25 cellular contexts compared by ENCODE assay signal in the genomic region with DNA sequence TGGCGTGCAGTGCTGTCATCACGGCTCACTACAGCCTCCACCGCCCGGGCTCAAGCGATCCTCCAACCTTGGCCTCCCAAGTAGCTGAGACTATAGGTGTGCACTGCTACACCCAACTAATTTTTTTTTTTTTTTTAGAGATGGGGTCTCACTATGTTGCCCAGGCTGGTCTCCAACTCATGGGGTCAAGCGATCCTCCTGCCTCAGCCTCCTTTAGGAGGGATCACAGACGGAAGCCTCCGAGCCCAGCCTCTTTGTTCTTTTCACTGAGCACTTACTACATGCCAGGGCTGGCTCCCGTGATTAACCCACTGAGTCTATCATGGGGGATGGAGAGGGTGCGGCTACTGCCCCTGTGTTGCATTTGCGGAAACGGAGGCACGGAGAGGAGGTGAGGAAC. TPM values are rescaled to one million over a fixed set of nuclear protein-coding genes. Genes with fewer than 3 reads are reported as not detected.
DNase-seq lines count a peak whose midpoint lies in the region; ATAC-seq, FAIRE-seq and TF ChIP-seq lines count a peak whose summit lies in the region.
"Had no signal": no experiment of that assay in that cellular context is flagged by ENCODE, and none has a peak within 500 bp of the region (broad histone marks: within the 10 kb centered on the region; RNA-seq: fewer than 3 reads in every experiment).

No MANE protein-coding gene starts in this region.

- CTCF ChIA-PET in K562 (lab: Yijun Ruan, JAX; ENCODE audit: low intra/inter-chr PET ratio), result no interaction called here

- no peaks in the 10 kb centered on the region for H3K9me3 Mint-ChIP-seq in stimulated activated naive CD8-positive, alpha-beta T cell treated with anti-CD3 and anti-CD28 coated beads, Interleukin-15, amount 100 ng/mL, for 72 hours
- H3K9me3 Mint-ChIP-seq in nephron progenitor cell, result no peaks in the 10 kb centered on the region
- H3K9me3 Mint-ChIP-seq: CD4-positive, alpha-beta memory T cell; CD8-positive, alpha-beta memory T cell had no signal

- WGBS in K562 (ENCODE audit: insufficient coverage, low coverage, missing lambda C conversion rate), result 98% methylated on average over 10 of the region's 13 CpGs

- H3K9me3 ChIP-seq in K562 (replicated peaks; ENCODE audit: control insufficient read depth, insufficient read depth, low read depth, low read length), result no peaks in the 10 kb centered on the region
- H3K9me3 ChIP-seq: BE2C, BLaER1, Caco-2 had no signal

- no peak for DNase-seq in stimulated activated naive CD8-positive, alpha-beta T cell treated with anti-CD3 and anti-CD28 coated beads, Interleukin-15, amount 100 ng/mL, for 72 hours
- no peak for DNase-seq in stimulated activated naive CD8-positive, alpha-beta T cell treated with anti-CD3 and anti-CD28 coated beads, Interleukin-15, Interleukin-2, amounts not matched to agents 100 U/mL and 50 U/mL, for 24 hours
- no peak for DNase-seq in K562 (ENCODE audit: extremely low read depth in 1 of 4, low spot score in 3 of 4)
- DNase-seq in nephron progenitor cell, result no peak
- no peak for DNase-seq in COR-L47 (lab: John Stamatoyannopoulos, UW)
- DNase-seq in SW 1271 (lab: John Stamatoyannopoulos, UW), result no peak
- no peak for DNase-seq in putamen (ENCODE audit: low spot score)
- DNase-seq: 8988T; ACHN; BE2C; C1 segment of cervical spinal cord; Caco-2; Calu3; CD4-positive, alpha-beta memory T cell; CD4-positive, CD25-positive, alpha-beta regulatory T cell; CD8-positive, alpha-beta memory T cell; DMS79 treated with DMSO at 0.1 percent for 48 hours; GF-D8 had no signal

- no peak for TF ChIP-seq EP300 in K562 (IDR thresholded peaks at IDR 0.05; ENCODE audit: low read length)

- peaks cover 4% of the 10 kb centered on the region for H3K9me1 ChIP-seq in K562 (ENCODE audit: control insufficient read depth, insufficient read depth, low read length)

- no peak for TF ChIP-seq POLR2A in K562 (conservative IDR thresholded peaks at IDR 0.05)

- H3K4me1 ChIP-seq in K562 (replicated peaks in 1 of 2; ENCODE audit: control insufficient read depth in 2 of 2, insufficient read depth in 2 of 2, low read length in 2 of 2), result peaks cover 0 to 54% of the 10 kb centered on the region in 2 experiments; a peak in 3 of 5 replicates
- H3K4me1 ChIP-seq: BE2C, Caco-2 had no signal

- H3K79me2 ChIP-seq in K562 (ENCODE audit: control insufficient read depth, insufficient read depth, low read length), result no peaks in the 10 kb centered on the region

- peak overlapping the region in 1 of 2 experiments; percentile 58; a peak in 1 of 4 replicates for H3K9ac ChIP-seq in K562 (ENCODE audit: insufficient read depth in 1 of 2, low read depth in 2 of 2, low read length in 2 of 2)
- H3K9ac ChIP-seq: BLaER1 had no signal

- H3K27me3 Mint-ChIP-seq in stimulated activated naive CD8-positive, alpha-beta T cell treated with anti-CD3 and anti-CD28 coated beads, Interleukin-15, amount 100 ng/mL, for 72 hours, result no peaks in the 10 kb centered on the region
- H3K27me3 Mint-ChIP-seq in nephron progenitor cell (ENCODE audit: low read depth, poor library complexity), result no peaks in the 10 kb centered on the region
- H3K27me3 Mint-ChIP-seq: CD4-positive, alpha-beta memory T cell; CD4-positive, CD25-positive, alpha-beta regulatory T cell; CD8-positive, alpha-beta memory T cell had no signal

- no peaks in the 10 kb centered on the region for H3K27me3 ChIP-seq in K562 (ENCODE audit: control insufficient read depth in 2 of 2, insufficient read depth in 2 of 2, low read length in 2 of 2)
- H3K27me3 ChIP-seq: BE2C, BLaER1 had no signal

- H4K20me1 ChIP-seq in K562 (replicated peaks; ENCODE audit: control insufficient read depth, insufficient read depth, low read length), result no peaks in the 10 kb centered on the region
- H4K20me1 ChIP-seq: BLaER1 had no signal

- no peak overlapping the region for H2AFZ ChIP-seq in K562 (ENCODE audit: low read depth, low read length)

- H3K4me3 Mint-ChIP-seq in stimulated activated naive CD8-positive, alpha-beta T cell treated with anti-CD3 and anti-CD28 coated beads, Interleukin-15, amount 100 ng/mL, for 72 hours, result no peak overlapping the region
- no peak overlapping the region for H3K4me3 Mint-ChIP-seq in nephron progenitor cell
- H3K4me3 Mint-ChIP-seq: CD14-positive monocyte; CD4-positive, alpha-beta memory T cell; CD4-positive, CD25-positive, alpha-beta regulatory T cell; CD8-positive, alpha-beta memory T cell had no signal

- TF ChIP-seq CTCF in K562 (IDR thresholded peaks at IDR 0.05 in 2 of 3, conservative IDR thresholded peaks at IDR 0.05 in 1 of 3; ENCODE audit: insufficient read depth in 2 of 3, low read depth in 1 of 3, low read length in 3 of 3) (no peak), nephron progenitor cell (IDR thresholded peaks at IDR 0.05) (no peak)

- no peak overlapping the region for H3K4me3 ChIP-seq in K562
- H3K4me3 ChIP-seq: BLaER1 had no signal

- TF ChIP-seq RAD21 in K562 (CRISPR knock-in tag; conservative IDR thresholded peaks at IDR 0.05 in 1 of 2, IDR thresholded peaks at IDR 0.05 in 1 of 2), result no peak

- POLR2A ChIA-PET in K562 (lab: Yijun Ruan, JAX), result no interaction called here

- no TSS peak for BruUV-seq in K562 (replicated peaks; lab: Mats Ljungman, UMichigan)

- no peak for ATAC-seq in stimulated activated naive CD8-positive, alpha-beta T cell treated with anti-CD3 and anti-CD28 coated beads, Interleukin-15, amount 100 ng/mL, for 72 hours
- no peak for ATAC-seq in stimulated activated naive CD8-positive, alpha-beta T cell treated with anti-CD3 and anti-CD28 coated beads, Interleukin-15, Interleukin-2, amounts not matched to agents 100 U/mL and 50 U/mL, for 24 hours
- ATAC-seq in K562, result no peak

- in situ Hi-C loops in K562 (cut with MboI), result no loop called here

- H3K27ac Mint-ChIP-seq in stimulated activated naive CD8-positive, alpha-beta T cell treated with anti-CD3 and anti-CD28 coated beads, Interleukin-15, amount 100 ng/mL, for 72 hours, result peak overlapping the region; percentile 6 to 61
- peak overlapping the region; percentile 44 for H3K27ac Mint-ChIP-seq in nephron progenitor cell
- H3K27ac Mint-ChIP-seq: CD4-positive, CD25-positive, alpha-beta regulatory T cell had no signal

- H3K4me1 Mint-ChIP-seq in stimulated activated naive CD8-positive, alpha-beta T cell treated with anti-CD3 and anti-CD28 coated beads, Interleukin-15, amount 100 ng/mL, for 72 hours, result no peaks in the 10 kb centered on the region
- H3K4me1 Mint-ChIP-seq in nephron progenitor cell, result no peaks in the 10 kb centered on the region
- H3K4me1 Mint-ChIP-seq: CD14-positive monocyte; CD4-positive, alpha-beta memory T cell; CD4-positive, CD25-positive, alpha-beta regulatory T cell; CD8-positive, alpha-beta memory T cell had no signal

- H3K36me3 ChIP-seq in K562 (ENCODE audit: control insufficient read depth, insufficient read depth, low read length), result peaks cover 30% of the 10 kb centered on the region; the same call in 1 of the 3 replicates
- H3K36me3 ChIP-seq: BE2C had no signal

- intact Hi-C loops in K562 (cut with micrococcal nuclease), result no loop called here

- FAIRE-seq in K562 (lab: Jason Lieb, UNC), result no peak
- FAIRE-seq: A204.1, D721Med, G401.6, GM12892, GM18507 had no signal

- peaks cover 13% of the 10 kb centered on the region for H3K36me3 Mint-ChIP-seq in nephron progenitor cell (ENCODE audit: low read depth)

- H3K27ac ChIP-seq in K562 (ENCODE audit: extremely low read depth, low read depth, low read length), result no peak overlapping the region
- H3K27ac ChIP-seq: BLaER1 had no signal

- H3K4me2 ChIP-seq in K562 (ENCODE audit: insufficient read depth, low read length), result no peak overlapping the region
- H3K4me2 ChIP-seq: BLaER1 had no signal

RNA-seq across cellular contexts. Expression of gene CACTIN, which starts 12.9 kb away (rescaled TPM):
- total RNA-seq in K562 (2011; cell fraction: chromatin; rRNA removed; ENCODE audit: low replicate concordance), result 35.4 and 89.8 TPM in 2 replicates
- 60.3 and 65.9 TPM in 2 replicates for total RNA-seq in K562 (2011; cell fraction: nucleolus; rRNA removed)
- total RNA-seq in K562 (2011; cell fraction: nucleoplasm; rRNA removed), result 35.3 and 37.6 TPM in 2 replicates
- total RNA-seq in K562 (2014; rRNA removed), result 46.5 and 57.8 TPM in 2 replicates
- 7.6 and 7.9 TPM in 2 replicates for total RNA-seq in K562 (2014; rRNA removed; fragmentation: Illumina TruSeq; extraction: Trizol)
- 25.6 and 27.3 TPM in 2 replicates for total RNA-seq in K562 (2015; rRNA removed; fragmentation: Illumina TruSeq; extraction: Trizol)
- total RNA-seq in K562 (2021), result 42.1 and 49.2 TPM in 2 replicates
- 15.0 and 19.4 TPM in 2 replicates for polyA plus RNA-seq in K562 (2011; rRNA removed)
- polyA plus RNA-seq in K562 (2011; cell fraction: cytosol; rRNA removed), result 21.9 and 50.9 TPM in 2 replicates
- 54.2 and 84.9 TPM in 2 replicates for polyA plus RNA-seq in K562 (2011; cell fraction: nucleus; rRNA removed)
- polyA plus RNA-seq in K562 (2012), result 22.8 and 28.5 TPM in 2 replicates
- 9.6 and 20.4 TPM in 2 replicates for polyA plus RNA-seq in K562 (2014; fragmentation: Illumina TruSeq; extraction: Trizol)
- under 1 TPM; 0.15 to 0.52 TPM for polyA plus RNA-seq in K562 (2014; fragmentation: Nextera tagmentation; extraction: Ambion mirVana)
- polyA plus RNA-seq in K562 (2014; rRNA removed), result 35.0 and 36.4 TPM in 2 replicates
- 4.5 and 9.4 TPM in 2 replicates for polyA minus RNA-seq in K562 (2011; rRNA and poly(A)+ RNA removed)
- 13.0 and 16.6 TPM in 2 replicates for polyA minus RNA-seq in K562 (2011; cell fraction: cytosol; rRNA and poly(A)+ RNA removed)
- 9.6 and 12.0 TPM in 2 replicates for polyA minus RNA-seq in K562 (2011; cell fraction: nucleus; rRNA and poly(A)+ RNA removed)

RNA-seq across cellular contexts. Expression of gene TBXA2R, which starts 32.8 kb away (rescaled TPM):
- 10.2 and 37.7 TPM in 2 replicates for total RNA-seq in K562 (2011; cell fraction: chromatin; rRNA removed; ENCODE audit: low replicate concordance)
- total RNA-seq in K562 (2011; cell fraction: nucleolus; rRNA removed), result 58.8 and 84.5 TPM in 2 replicates
- 27.7 and 36.4 TPM in 2 replicates for total RNA-seq in K562 (2011; cell fraction: nucleoplasm; rRNA removed)
- total RNA-seq in K562 (2014; rRNA removed) (2.5 and 5.2 TPM in 2 replicates), K562 (2014; rRNA removed; fragmentation: Illumina TruSeq; extraction: Trizol) (2.3 and 2.8 TPM in 2 replicates), K562 (2015; rRNA removed; fragmentation: Illumina TruSeq; extraction: Trizol) (2.5 and 3.1 TPM in 2 replicates), K562 (2021) (21.0 and 24.0 TPM in 2 replicates)
- polyA plus RNA-seq in K562 (2011; rRNA removed) (2.9 and 4.4 TPM in 2 replicates), K562 (2014; fragmentation: Illumina TruSeq; extraction: Trizol) (4.3 and 6.7 TPM in 2 replicates), K562 (2014; fragmentation: Nextera tagmentation; extraction: Ambion mirVana) (1 to 10 TPM; 1.5 to 2.6 TPM), K562 (2014; rRNA removed) (5.7 and 6.1 TPM in 2 replicates)
- polyA plus RNA-seq in K562 (2011; cell fraction: cytosol; rRNA removed), result 4.0 and 21.7 TPM in 2 replicates
- polyA plus RNA-seq in K562 (2011; cell fraction: nucleus; rRNA removed), result 3.7 and 12.5 TPM in 2 replicates
- 11.5 and 11.6 TPM in 2 replicates for polyA plus RNA-seq in K562 (2012)
- polyA minus RNA-seq in K562 (2011; rRNA and poly(A)+ RNA removed), result 0.90 and 1.6 TPM in 2 replicates
- 17.4 and 19.6 TPM in 2 replicates for polyA minus RNA-seq in K562 (2011; cell fraction: cytosol; rRNA and poly(A)+ RNA removed)
- 3.1 and 6.1 TPM in 2 replicates for polyA minus RNA-seq in K562 (2011; cell fraction: nucleus; rRNA and poly(A)+ RNA removed)

RNA-seq across cellular contexts. Expression of gene GIPC3, which starts 54.2 kb away (rescaled TPM):
- 2.6 and 7.5 TPM in 2 replicates for total RNA-seq in K562 (2011; cell fraction: chromatin; rRNA removed; ENCODE audit: low replicate concordance)
- 3.8 and 5.5 TPM in 2 replicates for total RNA-seq in K562 (2011; cell fraction: nucleolus; rRNA removed)
- 3.2 and 4.0 TPM in 2 replicates for total RNA-seq in K562 (2011; cell fraction: nucleoplasm; rRNA removed)
- total RNA-seq in K562 (2014; rRNA removed), result 0.54 and 1.2 TPM in 2 replicates
- 0.83 and 0.91 TPM in 2 replicates for total RNA-seq in K562 (2014; rRNA removed; fragmentation: Illumina TruSeq; extraction: Trizol)
- 0.98 and 1.0 TPM in 2 replicates for total RNA-seq in K562 (2015; rRNA removed; fragmentation: Illumina TruSeq; extraction: Trizol)
- 3.3 and 3.9 TPM in 2 replicates for total RNA-seq in K562 (2021)
- 2.5 and 3.1 TPM in 2 replicates for polyA plus RNA-seq in K562 (2011; rRNA removed)
- polyA plus RNA-seq in K562 (2011; cell fraction: cytosol; rRNA removed), result 3.0 and 4.9 TPM in 2 replicates
- polyA plus RNA-seq in K562 (2011; cell fraction: nucleus; rRNA removed), result 5.3 and 8.9 TPM in 2 replicates
- 3.6 and 14.1 TPM in 2 replicates for polyA plus RNA-seq in K562 (2012)
- 3.0 and 3.6 TPM in 2 replicates for polyA plus RNA-seq in K562 (2014; fragmentation: Illumina TruSeq; extraction: Trizol)
- under 1 TPM in 1 of 2 experiments, not detected in 1; 0.03 TPM for polyA plus RNA-seq in K562 (2014; fragmentation: Nextera tagmentation; extraction: Ambion mirVana)
- polyA plus RNA-seq in K562 (2014; rRNA removed), result 1.9 and 2.3 TPM in 2 replicates
- polyA minus RNA-seq in K562 (2011; rRNA and poly(A)+ RNA removed), result 2.0 and 3.2 TPM in 2 replicates
- polyA minus RNA-seq in K562 (2011; cell fraction: cytosol; rRNA and poly(A)+ RNA removed), result 5.9 and 6.7 TPM in 2 replicates
- 1.6 and 2.1 TPM in 2 replicates for polyA minus RNA-seq in K562 (2011; cell fraction: nucleus; rRNA and poly(A)+ RNA removed)
- total RNA-seq: Caco-2, Calu3 had no signal
